21 cellular contexts compared by ENCODE assay signal in genomic region chr1:224520808-224521207, GRCh38.
A peak's percentile ranks its signal among the peaks of the same experiment; 100 is the strongest.
DNase-seq lines count a peak whose midpoint lies in the region; ATAC-seq, FAIRE-seq and TF ChIP-seq lines count a peak whose summit lies in the region.
"Had no signal": no experiment of that assay in that cellular context is flagged by ENCODE, and none has a peak within 500 bp of the region (broad histone marks: within the 10 kb centered on the region; RNA-seq: fewer than 3 reads in every experiment).

No MANE protein-coding gene starts in this region.

- dilution Hi-C loops in IMR-90 (cut with HindIII; ENCODE audit: low sequenced_read_pairs, unreplicated experiment) = no loop called here

- TF ChIP-seq EP300 in K562 (IDR thresholded peaks at IDR 0.05; ENCODE audit: low read length) = no peak

- H3K18ac ChIP-seq in IMR-90 (ENCODE audit: low read depth, low read length) = no peak overlapping the region

- H3K4ac ChIP-seq in IMR-90 (ENCODE audit: low read depth, low read length) = no peak overlapping the region

- ATAC-seq in IMR-90 (ENCODE audit: low read depth) (no peak), K562 (no peak), sciatic nerve (no peak)
- ATAC-seq: A549; CD8-positive, alpha-beta T cell had no signal

- intact Hi-C loops in IMR-90 (cut with micrococcal nuclease) = loop anchor here (5.0 kb wide), 1 partner anchor 61 kb away; no protein-coding TSS in a partner anchor
- intact Hi-C loops in K562 (cut with micrococcal nuclease) = no loop called here
- intact Hi-C loops in sciatic nerve (cut with DNase I) = no loop called here

- no peak overlapping the region for H4K91ac ChIP-seq in IMR-90 (ENCODE audit: insufficient read depth, low read depth, low read length)

- H3K9me3 ChIP-seq in HEK293 (ENCODE audit: control insufficient read depth, insufficient read depth, low read depth, low read length) (no peaks in the 10 kb centered on the region), IMR-90 (ENCODE audit: control insufficient read depth, insufficient read depth, low read length) (no peaks in the 10 kb centered on the region), K562 (replicated peaks; ENCODE audit: control insufficient read depth, insufficient read depth, low read depth, low read length) (0 out of 2 replicates have a peak, but pooled peaks cover 2% of the 10 kb centered on the region)
- H3K9me3 ChIP-seq: A549, Caco-2 had no signal

- no peak overlapping the region for H3K4me3 ChIP-seq in HEK293 (ENCODE audit: low read depth, low read length)
- H3K4me3 ChIP-seq in IMR-90 (ENCODE audit: insufficient read depth, low read depth, low read length) = no peak overlapping the region
- no peak overlapping the region for H3K4me3 ChIP-seq in K562
- H3K4me3 ChIP-seq: A549; BLaER1 treated with 17β-estradiol and CSF1 and Interleukin-3, amounts not matched to agents 10 nM and 100 nM had no signal

- no peaks in the 10 kb centered on the region for H3K79me2 ChIP-seq in K562 (ENCODE audit: control insufficient read depth, insufficient read depth, low read length)

- H3K27ac ChIP-seq in HEK293 (ENCODE audit: extremely low read depth, low read depth, low read length) (no peak overlapping the region), IMR-90 (ENCODE audit: insufficient read depth, low read length) (no peak overlapping the region), K562 (ENCODE audit: extremely low read depth, low read depth, low read length) (no peak overlapping the region)
- H3K27ac ChIP-seq: 22Rv1; A549; BLaER1 treated with 17β-estradiol and CSF1 and Interleukin-3, amounts not matched to agents 10 nM and 100 nM; C4-2B had no signal

- no peak overlapping the region for H2AK9ac ChIP-seq in IMR-90 (replicated peaks; ENCODE audit: low read depth, low read length, poor library complexity)

- CTCF ChIA-PET in HEK293 (lab: Yijun Ruan, JAX) (interaction anchor here (0.6 to 2.0 kb wide), 5 partner anchors 72 to 483 kb away, joined by 3 to 6 read pairs (median 3); no protein-coding TSS in a partner anchor), IMR-90 (lab: Yijun Ruan, JAX) (no interaction called here), K562 (lab: Yijun Ruan, JAX; ENCODE audit: low intra/inter-chr PET ratio) (no interaction called here)

- H3K4me1 ChIP-seq in HEK293 (ENCODE audit: control insufficient read depth, insufficient read depth, low read length) (no peaks in the 10 kb centered on the region; the same call in 1 of the 2 replicates), IMR-90 (ENCODE audit: control insufficient read depth, insufficient read depth, low read length) (peaks cover 4% of the 10 kb centered on the region; the same call in 1 of the 2 replicates), K562 (replicated peaks in 1 of 2; ENCODE audit: control insufficient read depth in 2 of 2, insufficient read depth in 2 of 2, low read length in 2 of 2) (peaks cover 0 to 5% of the 10 kb centered on the region in 2 experiments; a peak in 2 of 5 replicates)
- H3K4me1 ChIP-seq: A549, Caco-2 had no signal

- in situ Hi-C loops in IMR-90 (cut with MboI; ENCODE audit: low sequenced_read_pairs) (no loop called here), K562 (cut with MboI) (no loop called here)

- H3K27me3 ChIP-seq in IMR-90 (ENCODE audit: control insufficient read depth, insufficient read depth, low read length) (no peaks in the 10 kb centered on the region), K562 (ENCODE audit: control insufficient read depth in 2 of 2, insufficient read depth in 2 of 2, low read length in 2 of 2) (peaks cover 8 to 23% of the 10 kb centered on the region in 2 experiments; a peak in 3 of 5 replicates)
- H3K27me3 ChIP-seq: BLaER1 treated with 17β-estradiol and CSF1 and Interleukin-3, amounts not matched to agents 10 nM and 100 nM had no signal

- H4K20me1 ChIP-seq in IMR-90 (ENCODE audit: insufficient read depth, low read length) (no peaks in the 10 kb centered on the region), K562 (replicated peaks; ENCODE audit: control insufficient read depth, insufficient read depth, low read length) (no peaks in the 10 kb centered on the region)
- H4K20me1 ChIP-seq: BLaER1 treated with 17β-estradiol and CSF1 and Interleukin-3, amounts not matched to agents 10 nM and 100 nM had no signal

- no peak overlapping the region for H2BK20ac ChIP-seq in IMR-90 (ENCODE audit: low read depth, low read length)

- no peak overlapping the region for H3K14ac ChIP-seq in IMR-90 (replicated peaks; ENCODE audit: low read depth, low read length)

- H2BK120ac ChIP-seq in IMR-90 (ENCODE audit: low read depth, low read length) = no peak overlapping the region

- H2AFZ ChIP-seq in IMR-90 (replicated peaks; ENCODE audit: low read length, poor library complexity) = no peak overlapping the region
- H2AFZ ChIP-seq in K562 (ENCODE audit: low read depth, low read length) = no peak overlapping the region

- no peak overlapping the region for H4K8ac ChIP-seq in IMR-90 (ENCODE audit: low read depth in 2 of 2, low read length in 2 of 2)

- peak overlapping the region; percentile 9; the same call in 1 of the 2 replicates for H2AK5ac ChIP-seq in IMR-90 (ENCODE audit: low read depth, low read length)

- WGBS in IMR-90 (ENCODE audit: extremely low coverage in 2 of 2, insufficient read length in 1 of 2), 2 experiments = no CpG with 5 or more reads among the region's 4 CpGs
- 1% methylated on average over 4 of the region's 4 CpGs for WGBS in K562 (ENCODE audit: insufficient coverage, low coverage, missing lambda C conversion rate)

- DNase-seq in IMR-90 (no peak), K562 (ENCODE audit: extremely low read depth in 1 of 4, low spot score in 3 of 4) (no peak), SIG-M5 treated with dmso at 0.1 percent for 504 hours (lab: John Stamatoyannopoulos, UW; ENCODE audit: unreplicated experiment) (no peak), superior temporal gyrus (ENCODE audit: extremely low spot score) (no peak), sciatic nerve (ENCODE audit: low spot score) (no peak)
- DNase-seq: AML-193; Caco-2; Calu3; CD4-positive, alpha-beta T cell; CD8-positive, alpha-beta T cell; DMS79 treated with DMSO at 0.1 percent for 48 hours; GF-D8 had no signal

- no peak overlapping the region for H2BK15ac ChIP-seq in IMR-90 (ENCODE audit: low read depth, low read length)

- peaks cover 8% of the 10 kb centered on the region; the same call in 1 of the 2 replicates for H3K9me1 ChIP-seq in IMR-90 (ENCODE audit: insufficient read depth, low read length)
- no peaks in the 10 kb centered on the region for H3K9me1 ChIP-seq in K562 (ENCODE audit: control insufficient read depth, insufficient read depth, low read length)

- POLR2A ChIA-PET in HEK293 (lab: Yijun Ruan, JAX) = no interaction called here
- POLR2A ChIA-PET in IMR-90 (lab: Charles Lee; ENCODE audit: unreplicated experiment) = no interaction called here
- POLR2A ChIA-PET in K562 (lab: Yijun Ruan, JAX) = interaction anchor here (1.1 to 1.3 kb wide), 2 partner anchors 9 to 11 kb away, joined by 4 read pairs; no protein-coding TSS in a partner anchor

- no peaks in the 10 kb centered on the region for H3K79me1 ChIP-seq in IMR-90 (ENCODE audit: low read depth in 1 of 2, low read length in 2 of 2)

- no peak overlapping the region for H3K56ac ChIP-seq in IMR-90 (ENCODE audit: extremely low read depth, insufficient read depth, low read length)

- H4K5ac ChIP-seq in IMR-90 (ENCODE audit: low read depth, low read length) = no peak overlapping the region

- no peak overlapping the region for H3K23ac ChIP-seq in IMR-90 (ENCODE audit: low read depth, low read length)

- TF ChIP-seq RAD21 in IMR-90 (IDR thresholded peaks at IDR 0.05; ENCODE audit: low read length) (no peak), K562 (CRISPR knock-in tag; conservative IDR thresholded peaks at IDR 0.05 in 1 of 2, IDR thresholded peaks at IDR 0.05 in 1 of 2) (no peak)

- H2BK5ac ChIP-seq in IMR-90 (ENCODE audit: low read depth, low read length, poor library complexity, severe bottlenecking) = no peak overlapping the region

- H3K9ac ChIP-seq in IMR-90 (ENCODE audit: low read depth, low read length) (no peak overlapping the region), K562 (ENCODE audit: insufficient read depth in 1 of 2, low read depth in 2 of 2, low read length in 2 of 2) (no peak overlapping the region)
- H3K9ac ChIP-seq: BLaER1 treated with 17β-estradiol and CSF1 and Interleukin-3, amounts not matched to agents 10 nM and 100 nM had no signal

- BruUV-seq in IMR-90 (replicated peaks; lab: Mats Ljungman, UMichigan) (no TSS peak), K562 (replicated peaks; lab: Mats Ljungman, UMichigan) (no TSS peak)

- H3K36me3 ChIP-seq in HEK293 (ENCODE audit: control insufficient read depth in 2 of 2, insufficient read depth in 1 of 2, low read length in 2 of 2) (no peaks in the 10 kb centered on the region), IMR-90 (ENCODE audit: control insufficient read depth, insufficient read depth, low read length) (no peaks in the 10 kb centered on the region), K562 (ENCODE audit: control insufficient read depth, insufficient read depth, low read length) (no peaks in the 10 kb centered on the region)
- H3K36me3 ChIP-seq: BLaER1 treated with 17β-estradiol and CSF1 and Interleukin-3, amounts not matched to agents 10 nM and 100 nM had no signal

- no peak for TF ChIP-seq POLR2A in IMR-90 (IDR thresholded peaks at IDR 0.05; ENCODE audit: low read depth, low read length)
- no peak for TF ChIP-seq POLR2A in K562 (conservative IDR thresholded peaks at IDR 0.05)

- FAIRE-seq in K562 (lab: Jason Lieb, UNC) = no peak
- FAIRE-seq: A549, D721Med, G401.6, GM12891, GM19239 had no signal

- H3K4me2 ChIP-seq in IMR-90 (ENCODE audit: low read depth, low read length) (no peak overlapping the region), K562 (ENCODE audit: insufficient read depth, low read length) (no peak overlapping the region)
- H3K4me2 ChIP-seq: A549; BLaER1 treated with 17β-estradiol and CSF1 and Interleukin-3, amounts not matched to agents 10 nM and 100 nM had no signal

- TF ChIP-seq CTCF in HEK293 (tag by site-specific recombination; IDR thresholded peaks at IDR 0.05) = no peak
- TF ChIP-seq CTCF in IMR-90 (conservative IDR thresholded peaks at IDR 0.05; ENCODE audit: low read depth, low read length) = no peak
- no peak for TF ChIP-seq CTCF in K562 (IDR thresholded peaks at IDR 0.05 in 2 of 3, conservative IDR thresholded peaks at IDR 0.05 in 1 of 3; ENCODE audit: insufficient read depth in 2 of 3, low read depth in 1 of 3, low read length in 3 of 3)

TF ChIP-seq in HEK293, 187 proteins besides CTCF, POLR2A, EP300 and RAD21 (continues in another document):
- TF ChIP-seq SP2 (tag by site-specific recombination; IDR thresholded peaks at IDR 0.05) (no peak), ZNF555 (tag by site-specific recombination; conservative IDR thresholded peaks at IDR 0.05) (no peak)

TF ChIP-seq in IMR-90, 13 proteins besides CTCF, POLR2A, EP300 and RAD21 (continues in another document):
- TF ChIP-seq MAFK (IDR thresholded peaks at IDR 0.05; ENCODE audit: low read depth, low read length) (no peak), FOS (IDR thresholded peaks at IDR 0.05; ENCODE audit: low read depth, low read length) (no peak), CEBPB (IDR thresholded peaks at IDR 0.05; ENCODE audit: low read depth, low read length) (no peak)

Comparison
In these comparisons a context has a peak if more than half of its experiments do, and no peak if none do; other contexts are left out.
1. Of the 44 proteins assayed by ChIP-seq in both K562 and HEK293: peak only in K562: none; only in HEK293: SETDB1; in both: none; in neither: 43.